ENCODE assay signal across 24 cellular contexts in the genomic region with DNA sequence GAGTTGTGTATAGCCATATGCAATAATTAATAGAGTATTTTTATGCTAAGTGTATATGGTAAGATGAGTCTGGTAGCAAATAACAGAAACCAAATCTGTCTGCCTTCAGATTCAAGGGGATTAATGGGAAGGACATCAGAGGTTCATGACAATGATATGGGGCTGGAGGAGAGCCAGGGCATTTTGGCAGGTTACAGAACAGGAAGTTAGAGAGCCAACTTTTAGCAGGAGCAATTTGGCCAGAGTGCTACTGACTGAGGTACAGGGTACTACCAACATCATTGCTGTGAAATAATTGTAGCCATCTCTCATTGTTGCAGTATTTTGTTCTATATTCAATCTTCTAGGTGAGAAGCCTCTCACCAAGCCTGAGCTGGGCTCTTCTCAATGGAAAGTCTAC.
"Had no signal": no experiment of that assay in that cellular context is flagged by ENCODE, and none has a peak within 500 bp of the region (broad histone marks: within the 10 kb centered on the region; RNA-seq: fewer than 3 reads in every experiment).

No MANE protein-coding gene starts in this region.

- H3K27ac Mint-ChIP-seq: IgD-negative memory B cell had no signal

- H3K9me3 ChIP-seq: SJCRH30 had no signal

- H3K4me1 ChIP-seq: SJCRH30 had no signal

- H3K4me3 Mint-ChIP-seq: IgD-negative memory B cell had no signal

- DNase-seq: Kasumi-1; MM.1S; MV-4-11; NCI-H1048; NCI-H1105; NCI-H1417; NCI-H146; NCI-H1694 treated with DMSO at 0.1 percent for 48 hours; NCI-H1930; NCI-H2107; NCI-H2227 treated with DMSO at 0.1 percent for 48 hours; NCI-H524; NCI-H526 treated with DMSO at 0.1 percent for 48 hours; NCI-H748 treated with DMSO at 0.1 percent for 48 hours; NK-92 treated with Interleukin-12 subunit alpha and Interleukin-12 subunit beta, amount 100 ng/mL, for 24 hours; SHP77 treated with DMSO at 0.1 percent for 48 hours; SJCRH30 had no signal

- H3K36me3 Mint-ChIP-seq: IgD-negative memory B cell had no signal

- H3K27ac ChIP-seq: KMS-11, RWPE1, SJCRH30 had no signal

- H3K27me3 Mint-ChIP-seq: IgD-negative memory B cell had no signal

- H3K4me1 Mint-ChIP-seq: IgD-negative memory B cell had no signal

- H3K4me3 ChIP-seq: K562, SJCRH30 had no signal

- H3K36me3 ChIP-seq: SJCRH30 had no signal

- H3K27me3 ChIP-seq: SJCRH30 had no signal

- ATAC-seq: K562, Panc1, PC-3, SK-N-SH treated with all-trans-retinoic acid at 6 μM for 48 hours had no signal
